Comparison of ENCODE assay signal across 1 cellular context in genomic region chr1:110478241-110478640, GRCh38.
TF ChIP-seq lines count a peak whose summit lies in the region.

No MANE protein-coding gene starts in this region.

TF ChIP-seq in HCT116, 20 proteins besides CTCF, POLR2A, EP300 and RAD21 (continued from another document):
- no peak for TF ChIP-seq FOSL1 (IDR thresholded peaks at IDR 0.05; ENCODE audit: low read depth)
- TF ChIP-seq TCF7L2 (IDR thresholded peaks at IDR 0.05; ENCODE audit: borderline replicate concordance, extremely low read depth, insufficient read depth, insufficient read length): no peak
- TF ChIP-seq, protein P1, sequence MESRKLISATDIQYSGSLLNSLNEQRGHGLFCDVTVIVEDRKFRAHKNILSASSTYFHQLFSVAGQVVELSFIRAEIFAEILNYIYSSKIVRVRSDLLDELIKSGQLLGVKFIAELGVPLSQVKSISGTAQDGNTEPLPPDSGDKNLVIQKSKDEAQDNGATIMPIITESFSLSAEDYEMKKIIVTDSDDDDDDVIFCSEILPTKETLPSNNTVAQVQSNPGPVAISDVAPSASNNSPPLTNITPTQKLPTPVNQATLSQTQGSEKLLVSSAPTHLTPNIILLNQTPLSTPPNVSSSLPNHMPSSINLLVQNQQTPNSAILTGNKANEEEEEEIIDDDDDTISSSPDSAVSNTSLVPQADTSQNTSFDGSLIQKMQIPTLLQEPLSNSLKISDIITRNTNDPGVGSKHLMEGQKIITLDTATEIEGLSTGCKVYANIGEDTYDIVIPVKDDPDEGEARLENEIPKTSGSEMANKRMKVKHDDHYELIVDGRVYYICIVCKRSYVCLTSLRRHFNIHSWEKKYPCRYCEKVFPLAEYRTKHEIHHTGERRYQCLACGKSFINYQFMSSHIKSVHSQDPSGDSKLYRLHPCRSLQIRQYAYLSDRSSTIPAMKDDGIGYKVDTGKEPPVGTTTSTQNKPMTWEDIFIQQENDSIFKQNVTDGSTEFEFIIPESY (IDR thresholded peaks at IDR 0.05; ENCODE audit: extremely low read depth, insufficient replicate concordance, low read length): no peak
- TF ChIP-seq ZNF274 (IDR thresholded peaks at IDR 0.05; ENCODE audit: low read depth, low read length): no peak
- TF ChIP-seq SIN3A (IDR thresholded peaks at IDR 0.05; ENCODE audit: low read depth): no peak
- TF ChIP-seq, protein P2, sequence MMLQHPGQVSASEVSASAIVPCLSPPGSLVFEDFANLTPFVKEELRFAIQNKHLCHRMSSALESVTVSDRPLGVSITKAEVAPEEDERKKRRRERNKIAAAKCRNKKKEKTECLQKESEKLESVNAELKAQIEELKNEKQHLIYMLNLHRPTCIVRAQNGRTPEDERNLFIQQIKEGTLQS (IDR thresholded peaks at IDR 0.05): no peak
- TF ChIP-seq ZFX (IDR thresholded peaks at IDR 0.05): no peak
- no peak for TF ChIP-seq CEBPB (IDR thresholded peaks at IDR 0.05; ENCODE audit: low read depth)
- no peak for TF ChIP-seq MAX (IDR thresholded peaks at IDR 0.05)
- no peak for TF ChIP-seq SRF (IDR thresholded peaks at IDR 0.05; ENCODE audit: low read depth)
- TF ChIP-seq REST (IDR thresholded peaks at IDR 0.05; ENCODE audit: low read depth): no peak
TF ChIP-seq in HCT116: peak in this region for 0.
